8 cellular contexts compared by ENCODE assay signal in genomic region chr5:177476531-177477233, GRCh38. TPM values are rescaled to one million over a fixed set of nuclear protein-coding genes. Genes with fewer than 3 reads are reported as not detected.
DNase-seq lines count a peak whose midpoint lies in the region; ATAC-seq and TF ChIP-seq lines count a peak whose summit lies in the region.
"Had no signal": no experiment of that assay in that cellular context is flagged by ENCODE, and none has a peak within 500 bp of the region (broad histone marks: within the 10 kb centered on the region; RNA-seq: fewer than 3 reads in every experiment).

No MANE protein-coding gene starts in this region.

- H3K79me2 ChIP-seq in parathyroid adenoma, result peaks cover 11% of the 10 kb centered on the region

- no peaks in the 10 kb centered on the region for H3K9me3 ChIP-seq in parathyroid adenoma (ENCODE audit: control insufficient read depth, low read length)

- no peak overlapping the region for H3K27ac ChIP-seq in brain microvascular endothelial cell
- peak overlapping the region; percentile 47 for H3K27ac ChIP-seq in parathyroid adenoma

- H3K27me3 ChIP-seq in brain microvascular endothelial cell (replicated peaks) (no peaks in the 10 kb centered on the region), parathyroid adenoma (ENCODE audit: control insufficient read depth, insufficient read depth, low read length) (no peaks in the 10 kb centered on the region)

- H3K9ac ChIP-seq in parathyroid adenoma, result no peak overlapping the region

- peaks cover 65% of the 10 kb centered on the region for H3K27me3 Mint-ChIP-seq in HFFc6 (ENCODE audit: insufficient read depth)

- peak overlapping the region; percentile 42 for H3K27ac Mint-ChIP-seq in HFFc6
- H3K27ac Mint-ChIP-seq: IgD-negative memory B cell had no signal

- peaks cover 18% of the 10 kb centered on the region for H3K36me3 ChIP-seq in brain microvascular endothelial cell (replicated peaks)
- peaks cover 2% of the 10 kb centered on the region for H3K36me3 ChIP-seq in parathyroid adenoma (ENCODE audit: control insufficient read depth, insufficient read depth, low read length)

- H3K4me3 Mint-ChIP-seq in HFFc6, result peak overlapping the region; percentile 5

- H3K36me3 Mint-ChIP-seq in HFFc6 (ENCODE audit: low read depth), result peaks cover 11% of the 10 kb centered on the region
- H3K36me3 Mint-ChIP-seq: IgD-negative memory B cell had no signal

- H3K9me3 Mint-ChIP-seq in HFFc6, result peaks cover 9% of the 10 kb centered on the region; the same call in 1 of the 2 replicates

- peaks cover 68% of the 10 kb centered on the region for H3K4me1 Mint-ChIP-seq in HFFc6 (ENCODE audit: low read depth)

- no peak for ATAC-seq in HG03280 (IDR thresholded peaks at IDR 0.05; ENCODE audit: unreplicated experiment)

- H2AFZ ChIP-seq in parathyroid adenoma, result no peak overlapping the region

- TF ChIP-seq CTCF in HFFc6 (IDR thresholded peaks at IDR 0.05) (no peak), brain microvascular endothelial cell (IDR thresholded peaks at IDR 0.05; ENCODE audit: low read depth, low read length, missing control alignments) (no peak), parathyroid adenoma (IDR thresholded peaks at IDR 0.05) (no peak)

- DNase-seq in HFFc6 (peak; percentile 55), brain microvascular endothelial cell (peak; percentile 49), SW480 (ENCODE audit: low spot score) (no peak)
- DNase-seq in stimulated activated CD4-positive, alpha-beta T cell treated with anti-CD3 and anti-CD28 coated beads, Interleukin-1b, Interleukin-23, amount 100 ng/mL, for 48 hours, result no peak
- DNase-seq: NCI-H774 had no signal

- peaks cover 43% of the 10 kb centered on the region for H3K4me1 ChIP-seq in parathyroid adenoma

- H3K4me3 ChIP-seq in brain microvascular endothelial cell (ENCODE audit: low read depth, low read length) (no peak overlapping the region), parathyroid adenoma (ENCODE audit: low read depth, low read length) (no peak overlapping the region)

- in situ Hi-C loops in brain microvascular endothelial cell (cut with HindIII; ENCODE audit: low pct_ligation_motif_present, low sequenced_read_pairs), result no loop called here

- no peak overlapping the region for H3K4me2 ChIP-seq in parathyroid adenoma (ENCODE audit: low read length)

RNA-seq across cellular contexts. Expression of gene DBN1, which starts 3.2 kb away (rescaled TPM):
- total RNA-seq in HFFc6 (2021; fragmentation: NEBNext Ultra II Directional; extraction: Animal tissue kit (Norgen Biotek cat#: 25700)), result 100 to 1,000 TPM; 346 to 394 (median 358) TPM

RNA-seq across cellular contexts. Expression of gene PDLIM7, which starts 20.7 kb away (rescaled TPM):
- total RNA-seq in HFFc6 (2021; fragmentation: NEBNext Ultra II Directional; extraction: Animal tissue kit (Norgen Biotek cat#: 25700)), result 100 to 1,000 TPM; 339 to 353 (median 343) TPM

RNA-seq across cellular contexts. Expression of gene PRR7, which starts 30.1 kb away (rescaled TPM):
- 10 to 100 TPM in 4 of 6 experiments, 1 to 10 TPM in 2; 8.9 to 16.9 (median 10.4) TPM for total RNA-seq in HFFc6 (2021; fragmentation: NEBNext Ultra II Directional; extraction: Animal tissue kit (Norgen Biotek cat#: 25700))

RNA-seq across cellular contexts. Expression of gene DOK3, which starts 32.9 kb away (rescaled TPM):
- total RNA-seq in HFFc6 (2021; fragmentation: NEBNext Ultra II Directional; extraction: Animal tissue kit (Norgen Biotek cat#: 25700)), result 1 to 10 TPM; 1.1 to 2.6 (median 1.3) TPM

RNA-seq across cellular contexts. Expression of gene DDX41, which starts 40.1 kb away (rescaled TPM):
- total RNA-seq in HFFc6 (2021; fragmentation: NEBNext Ultra II Directional; extraction: Animal tissue kit (Norgen Biotek cat#: 25700)), result 100 to 1,000 TPM in 3 of 6 experiments, 10 to 100 TPM in 3; 83.8 to 105 (median 98.5) TPM

Comparison
In these comparisons a context has a peak if more than half of its experiments do, and no peak if none do; other contexts are left out.
1. DNase-seq: peak in HFFc6 (single experiment) and brain microvascular endothelial cell (single experiment); none in SW480 (single experiment) and stimulated activated CD4-positive, alpha-beta T cell treated with anti-CD3 and anti-CD28 coated beads, Interleukin-1b, Interleukin-23, amount 100 ng/mL, for 48 hours (single experiment).